Comparison of ENCODE assay signal across 29 cellular contexts in the genomic region with DNA sequence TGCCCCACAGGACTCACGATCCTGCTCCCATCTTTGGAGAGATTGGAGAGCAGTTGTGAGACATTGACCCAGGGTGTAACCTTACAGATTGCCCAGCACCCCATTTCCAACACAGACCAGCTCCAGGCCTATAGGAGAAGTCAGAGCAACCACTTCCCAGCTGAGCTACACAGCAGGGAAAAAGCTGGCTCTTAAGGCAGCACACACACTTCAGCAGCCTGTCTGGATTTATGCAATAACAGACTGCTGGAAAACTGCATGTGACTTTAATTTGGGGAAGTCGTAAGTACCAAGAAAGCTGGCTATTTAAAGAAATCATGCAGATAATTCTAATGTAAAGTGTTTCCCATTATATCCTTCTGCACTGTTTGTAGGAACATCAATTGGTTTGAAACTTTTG. TPM values are rescaled to one million over a fixed set of nuclear protein-coding genes. Genes with fewer than 3 reads are reported as not detected.
A peak's percentile ranks its signal among the peaks of the same experiment; 100 is the strongest.
DNase-seq lines count a peak whose midpoint lies in the region; ATAC-seq and TF ChIP-seq lines count a peak whose summit lies in the region.
"Had no signal": no experiment of that assay in that cellular context is flagged by ENCODE, and none has a peak within 500 bp of the region (broad histone marks: within the 10 kb centered on the region; RNA-seq: fewer than 3 reads in every experiment).

No MANE protein-coding gene starts in this region.

- H3K27me3 Mint-ChIP-seq in immature natural killer cell (ENCODE audit: low read depth in 3 of 3) (peaks cover 2 to 15% (median 2%) of the 10 kb centered on the region in 3 donors), endothelial cell (ENCODE audit: unreplicated experiment) (peaks cover 2% of the 10 kb centered on the region)
- H3K27me3 Mint-ChIP-seq: stimulated activated naive CD8-positive, alpha-beta T cell treated with anti-CD3 and anti-CD28 coated beads, Interleukin-15, Interleukin-2, amounts not matched to agents 100 ng/mL and 50 ng/mL, for 24 hours had no signal

- no peaks in the 10 kb centered on the region for H3K36me3 Mint-ChIP-seq in immature natural killer cell
- H3K36me3 Mint-ChIP-seq in endothelial cell (ENCODE audit: low read depth, unreplicated experiment) = no peaks in the 10 kb centered on the region
- H3K36me3 Mint-ChIP-seq: activated CD8-positive, alpha-beta memory T cell treated with anti-CD3 and anti-CD28 coated beads, Interleukin-2, amount 10 ng/mL, durations not matched to agents 7 days and 5 days; naive B cell had no signal

- H3K4me3 Mint-ChIP-seq in immature natural killer cell (no peak overlapping the region), endothelial cell (ENCODE audit: unreplicated experiment) (no peak overlapping the region)
- H3K4me3 Mint-ChIP-seq: activated CD8-positive, alpha-beta memory T cell treated with anti-CD3 and anti-CD28 coated beads, Interleukin-2, amount 10 ng/mL, durations not matched to agents 7 days and 5 days; activated T-cell treated with anti-CD3 and anti-CD28 coated beads, Interleukin-2, amount 50 U/mL, for 4 hours; effector memory CD8-positive, alpha-beta T cell; IgD-negative memory B cell; naive B cell; stimulated activated naive CD8-positive, alpha-beta T cell treated with anti-CD3 and anti-CD28 coated beads, Interleukin-15, Interleukin-2, amounts not matched to agents 100 ng/mL and 50 ng/mL, for 24 hours had no signal

- H3K27ac Mint-ChIP-seq in immature natural killer cell (no peak overlapping the region), endothelial cell (ENCODE audit: unreplicated experiment) (no peak overlapping the region)
- H3K27ac Mint-ChIP-seq: activated CD8-positive, alpha-beta memory T cell treated with anti-CD3 and anti-CD28 coated beads, Interleukin-2, amount 10 ng/mL, durations not matched to agents 7 days and 5 days; effector memory CD8-positive, alpha-beta T cell; IgD-negative memory B cell; naive B cell; stimulated activated naive CD8-positive, alpha-beta T cell treated with anti-CD3 and anti-CD28 coated beads, Interleukin-15, Interleukin-2, amounts not matched to agents 100 ng/mL and 50 ng/mL, for 24 hours had no signal

- no peaks in the 10 kb centered on the region for H3K9me3 Mint-ChIP-seq in immature natural killer cell
- H3K9me3 Mint-ChIP-seq in endothelial cell (ENCODE audit: unreplicated experiment) = no peaks in the 10 kb centered on the region
- H3K9me3 Mint-ChIP-seq: activated T-cell treated with anti-CD3 and anti-CD28 coated beads, Interleukin-2, amount 50 U/mL, for 4 hours; effector memory CD8-positive, alpha-beta T cell; IgD-negative memory B cell; naive B cell; stimulated activated naive CD8-positive, alpha-beta T cell treated with anti-CD3 and anti-CD28 coated beads, Interleukin-15, Interleukin-2, amounts not matched to agents 100 ng/mL and 50 ng/mL, for 24 hours had no signal

- H3K4me1 Mint-ChIP-seq in immature natural killer cell (no peaks in the 10 kb centered on the region), endothelial cell (ENCODE audit: unreplicated experiment) (peaks cover 4% of the 10 kb centered on the region)
- H3K4me1 Mint-ChIP-seq: activated CD8-positive, alpha-beta memory T cell treated with anti-CD3 and anti-CD28 coated beads, Interleukin-2, amount 10 ng/mL, durations not matched to agents 7 days and 5 days; IgD-negative memory B cell; naive B cell had no signal

- TF ChIP-seq CTCF in endothelial cell (IDR thresholded peaks at IDR 0.05; ENCODE audit: unreplicated experiment) = no peak

- ATAC-seq in GM18511 (IDR thresholded peaks at IDR 0.05; ENCODE audit: unreplicated experiment) = no peak
- ATAC-seq: activated CD8-positive, alpha-beta memory T cell treated with anti-CD3 and anti-CD28 coated beads, Interleukin-2, amount 10 ng/mL, durations not matched to agents 7 days and 5 days; activated T-cell treated with anti-CD3 and anti-CD28 coated beads, Interleukin-2, amount 50 U/mL, for 4 hours; effector memory CD8-positive, alpha-beta T cell had no signal

- DNase-seq in CD1c-positive myeloid dendritic cell (ENCODE audit: extremely low spot score) = peak; percentile 23
- DNase-seq in Kasumi-1 (lab: John Stamatoyannopoulos, UW) = peak; percentile 69 to 75
- DNase-seq in OCI-M1 (lab: John Stamatoyannopoulos, UW) = peak; percentile 11
- peak; percentile 4 for DNase-seq in fibroblast of the conjunctiva (ENCODE audit: low read depth)
- no peak for DNase-seq in immature natural killer cell
- DNase-seq in endothelial cell (ENCODE audit: low spot score) = no peak
- DNase-seq: ACHN; activated CD4-positive, alpha-beta T cell treated with anti-CD3 and anti-CD28 coated beads, Interleukin-2, amount 50 U/mL, for 4 hours; activated CD8-positive, alpha-beta memory T cell treated with anti-CD3 and anti-CD28 coated beads, Interleukin-2, amount 10 ng/mL, durations not matched to agents 7 days and 5 days; activated gamma-delta T cell; activated T-cell treated with anti-CD3 and anti-CD28 coated beads, Interleukin-2, amount 50 U/mL, for 4 hours; caudate nucleus; cortex of kidney; DMS53; effector memory CD8-positive, alpha-beta T cell; erythroblast; midbrain; naive B cell; NCI-H2029; NCI-H526; spleen; stimulated activated CD8-positive, alpha-beta memory T cell treated with anti-CD3 and anti-CD28 coated beads, Interleukin-4, amount 100 ng/mL, for 48 hours; testis had no signal

RNA-seq across cellular contexts. Expression of gene NOG, which starts 30.8 kb away (rescaled TPM):
- polyA plus RNA-seq in immature natural killer cell = not detected
- not detected for total RNA-seq in endothelial cell (ENCODE audit: unreplicated experiment)
- total RNA-seq: activated CD8-positive, alpha-beta memory T cell treated with anti-CD3 and anti-CD28 coated beads, Interleukin-2, amount 10 ng/mL, durations not matched to agents 7 days and 5 days; HT-29; SK-MEL-5; T-helper 1 cell treated with Interleukin-12 subunit alpha and Interleukin-12 subunit beta and Interleukin-4 antibody, amounts not matched to agents 30 ng/mL and 1 ng/mL, for 36 hours had no signal

Comparison
In these comparisons a context has a peak if more than half of its experiments do, and no peak if none do; other contexts are left out.
1. DNase-seq: peak in CD1c-positive myeloid dendritic cell (single experiment), Kasumi-1 (2 of 2), OCI-M1 (single experiment) and fibroblast of the conjunctiva (single experiment); none in immature natural killer cell (0 of 3) and endothelial cell (single experiment).